In genomic region chr15:72203507-72203837, GRCh38 we compare ENCODE assay signal across 9 cellular contexts. TPM values are rescaled to one million over a fixed set of nuclear protein-coding genes. Genes with fewer than 3 reads are reported as not detected.
DNase-seq lines count a peak whose midpoint lies in the region; ATAC-seq and TF ChIP-seq lines count a peak whose summit lies in the region.
"Had no signal": no experiment of that assay in that cellular context is flagged by ENCODE, and none has a peak within 500 bp of the region (broad histone marks: within the 10 kb centered on the region; RNA-seq: fewer than 3 reads in every experiment).

No MANE protein-coding gene starts in this region.

- no peak for TF ChIP-seq CTCF in ascending aorta (IDR thresholded peaks at IDR 0.05)
- no peak for TF ChIP-seq CTCF in GM10266 (IDR thresholded peaks at IDR 0.05; ENCODE audit: control insufficient read depth, insufficient read depth, low read depth, missing control alignments)

- peaks cover 14 to 31% of the 10 kb centered on the region in 2 donors for H3K4me1 Mint-ChIP-seq in natural killer cell treated with Interleukin-12 subunit alpha and Interleukin-12 subunit beta and Interleukin-15 and Interleukin-18, amount 100 ng/mL, for 72 hours (ENCODE audit: low read depth in 2 of 2)

- H3K9me3 Mint-ChIP-seq in natural killer cell treated with Interleukin-12 subunit alpha and Interleukin-12 subunit beta and Interleukin-15 and Interleukin-18, amount 100 ng/mL, for 72 hours, result no peaks in the 10 kb centered on the region

- intact Hi-C loops in ascending aorta (cut with DNase I), result no loop called here

- H3K9me3 ChIP-seq in ascending aorta, result no peaks in the 10 kb centered on the region
- H3K9me3 ChIP-seq: mucosa of descending colon had no signal

- no peak overlapping the region for H3K4me3 Mint-ChIP-seq in natural killer cell treated with Interleukin-12 subunit alpha and Interleukin-12 subunit beta and Interleukin-15 and Interleukin-18, amount 100 ng/mL, for 72 hours

- H3K27me3 ChIP-seq in ascending aorta, result no peaks in the 10 kb centered on the region

- no peak for ATAC-seq in HG02884 (IDR thresholded peaks at IDR 0.05; ENCODE audit: unreplicated experiment)
- ATAC-seq in natural killer cell treated with Interleukin-12 subunit alpha and Interleukin-12 subunit beta and Interleukin-15 and Interleukin-18, amount 100 ng/mL, for 72 hours, result no peak
- ATAC-seq: mucosa of descending colon had no signal

- peaks cover 86 to 96% of the 10 kb centered on the region in 2 donors for H3K36me3 ChIP-seq in ascending aorta

- H3K4me1 ChIP-seq in ascending aorta, result peaks cover 0 to 7% of the 10 kb centered on the region in 2 donors

- H3K36me3 Mint-ChIP-seq in natural killer cell treated with Interleukin-12 subunit alpha and Interleukin-12 subunit beta and Interleukin-15 and Interleukin-18, amount 100 ng/mL, for 72 hours, result peaks cover 39% of the 10 kb centered on the region

- H3K27ac ChIP-seq in ascending aorta, result peak overlapping the region; percentile 21 to 70
- H3K27ac ChIP-seq in substantia nigra (ENCODE audit: low read depth, low read length, poor library complexity, severe bottlenecking), result no peak overlapping the region

- H3K4me3 ChIP-seq in ascending aorta, result no peak overlapping the region
- H3K4me3 ChIP-seq: mucosa of descending colon had no signal

- DNase-seq in DMS53 (lab: John Stamatoyannopoulos, UW) (peak; percentile 19), DMS53 treated with DMSO at 0.1 percent for 48 hours (lab: John Stamatoyannopoulos, UW; ENCODE audit: unreplicated experiment) (no peak), ascending aorta (ENCODE audit: low spot score in 2 of 2) (peak; percentile 48 to 84), hepatic stellate cell (ENCODE audit: low spot score) (peak; percentile 76), substantia nigra (lab: John Stamatoyannopoulos, UW) (peak in 44 of 49 donors; percentile 22 to 94 (median 70)), GM10266 (ENCODE audit: extremely low spot score) (no peak)
- DNase-seq in natural killer cell treated with Interleukin-12 subunit alpha and Interleukin-12 subunit beta and Interleukin-15 and Interleukin-18, amount 100 ng/mL, for 72 hours (ENCODE audit: low spot score), result no peak

- H3K27me3 Mint-ChIP-seq in natural killer cell treated with Interleukin-12 subunit alpha and Interleukin-12 subunit beta and Interleukin-15 and Interleukin-18, amount 100 ng/mL, for 72 hours, result no peaks in the 10 kb centered on the region

- peak overlapping the region in 1 of 2 donors; percentile 63 for H3K27ac Mint-ChIP-seq in natural killer cell treated with Interleukin-12 subunit alpha and Interleukin-12 subunit beta and Interleukin-15 and Interleukin-18, amount 100 ng/mL, for 72 hours

RNA-seq across cellular contexts. Expression of gene GRAMD2A, which starts 5.9 kb away (rescaled TPM):
- not detected for total RNA-seq in ascending aorta
- total RNA-seq in natural killer cell treated with Interleukin-12 subunit alpha and Interleukin-12 subunit beta and Interleukin-15 and Interleukin-18, amount 100 ng/mL, for 72 hours, result not detected

RNA-seq across cellular contexts. Expression of gene PKM, which starts 27.5 kb away (rescaled TPM):
- 313 TPM for total RNA-seq in ascending aorta
- 1,000 to 10,000 TPM; 2,229 to 3,912 TPM for total RNA-seq in natural killer cell treated with Interleukin-12 subunit alpha and Interleukin-12 subunit beta and Interleukin-15 and Interleukin-18, amount 100 ng/mL, for 72 hours

Comparison
In these comparisons a context has a peak if more than half of its experiments do, and no peak if none do; other contexts are left out.
1. DNase-seq: peak in DMS53 (single experiment), ascending aorta (2 of 2), hepatic stellate cell (single experiment) and substantia nigra (44 of 49); none in DMS53 treated with DMSO at 0.1 percent for 48 hours (single experiment), natural killer cell treated with Interleukin-12 subunit alpha and Interleukin-12 subunit beta and Interleukin-15 and Interleukin-18, amount 100 ng/mL, for 72 hours (single experiment) and GM10266 (single experiment).